In the genomic region with DNA sequence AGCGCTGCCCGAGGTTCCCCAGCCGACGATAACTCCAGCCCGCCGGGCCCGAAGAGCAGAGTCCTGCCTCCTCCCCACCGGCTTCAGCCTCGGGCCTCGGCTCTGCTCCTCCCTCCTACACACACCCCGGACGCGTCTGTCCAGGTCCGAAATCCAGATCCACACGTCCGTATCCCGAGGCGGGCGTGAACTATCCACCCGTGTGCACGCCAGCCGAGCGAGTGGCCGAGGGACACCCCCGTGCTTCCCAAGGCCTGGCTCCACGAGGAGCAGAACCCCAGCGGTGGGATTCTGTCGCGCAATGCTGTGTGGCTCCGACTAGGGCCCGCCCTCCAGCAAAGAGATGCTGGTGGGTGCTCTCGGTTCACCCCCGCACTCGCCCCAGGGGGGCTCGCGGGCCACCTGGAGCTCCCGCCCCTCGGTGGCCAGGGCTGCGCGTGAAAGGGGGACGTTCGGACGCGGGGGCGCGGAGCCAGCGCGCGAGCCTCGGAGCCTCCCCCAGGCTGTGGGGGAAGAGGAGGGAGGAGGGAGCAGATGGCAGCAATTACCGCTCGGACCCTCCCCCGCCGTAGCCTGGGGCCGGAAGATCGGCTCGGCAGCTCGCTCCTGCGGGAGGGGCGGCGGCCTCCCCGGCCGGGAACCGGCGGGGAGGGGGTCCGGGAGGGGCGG, we compare ENCODE assay signal across 9 cellular contexts. TPM values are rescaled to one million over a fixed set of nuclear protein-coding genes. Genes with fewer than 3 reads are reported as not detected.
DNase-seq lines count a peak whose midpoint lies in the region; ATAC-seq and TF ChIP-seq lines count a peak whose summit lies in the region.
"Had no signal": no experiment of that assay in that cellular context is flagged by ENCODE, and none has a peak within 500 bp of the region (broad histone marks: within the 10 kb centered on the region; RNA-seq: fewer than 3 reads in every experiment).

No MANE protein-coding gene starts in this region.

- H3K36me3 Mint-ChIP-seq in endothelial cell (ENCODE audit: low read depth, unreplicated experiment), result peaks cover 3% of the 10 kb centered on the region
- H3K36me3 Mint-ChIP-seq in naive thymus-derived CD8-positive, alpha-beta T cell, result no peaks in the 10 kb centered on the region

- DNase-seq in A673 (ENCODE audit: low spot score), result no peak
- DNase-seq in endothelial cell (ENCODE audit: low spot score), result no peak
- DNase-seq in naive thymus-derived CD8-positive, alpha-beta T cell, result no peak
- no peak for DNase-seq in ureter (ENCODE audit: low spot score)
- DNase-seq in ACHN, result no peak
- no peak for DNase-seq in kidney glomerular epithelial cell (lab: John Stamatoyannopoulos, UW)

- H3K27ac ChIP-seq in A673 (ENCODE audit: low read depth, low read length, poor library complexity, severe bottlenecking), result no peak overlapping the region
- no peak overlapping the region for H3K27ac ChIP-seq in HUES64 (ENCODE audit: low read depth, low read length)

- H3K4me1 Mint-ChIP-seq in endothelial cell (ENCODE audit: unreplicated experiment), result peaks cover 20% of the 10 kb centered on the region
- peaks cover 16 to 26% (median 23%) of the 10 kb centered on the region in 4 donors for H3K4me1 Mint-ChIP-seq in naive thymus-derived CD8-positive, alpha-beta T cell

- no peaks in the 10 kb centered on the region for H3K36me3 ChIP-seq in A673 (ENCODE audit: insufficient read depth, low read length, poor library complexity, severe bottlenecking)
- no peaks in the 10 kb centered on the region for H3K36me3 ChIP-seq in HUES64 (ENCODE audit: insufficient read depth, low read length)

- CTCF ChIA-PET in A673 (lab: Charles Lee), result no interaction called here

- no peak overlapping the region for H3K27ac Mint-ChIP-seq in endothelial cell (ENCODE audit: unreplicated experiment)
- H3K27ac Mint-ChIP-seq in naive thymus-derived CD8-positive, alpha-beta T cell, result no peak overlapping the region

- H3K4me3 Mint-ChIP-seq in endothelial cell (ENCODE audit: unreplicated experiment), result peak overlapping the region; percentile 15
- peak overlapping the region; percentile 18 to 72 (median 41) for H3K4me3 Mint-ChIP-seq in naive thymus-derived CD8-positive, alpha-beta T cell

- H3K9ac ChIP-seq in HUES64 (ENCODE audit: low read depth, low read length), result peak overlapping the region; percentile 70

- POLR2A ChIA-PET in A673 (lab: Charles Lee; ENCODE audit: low non-redundant PET), result no interaction called here
- POLR2A ChIA-PET in naive thymus-derived CD8-positive, alpha-beta T cell (lab: Charles Lee), result no interaction called here

- in situ Hi-C loops in ACHN (cut with HindIII; ENCODE audit: low pct_ligation_motif_present, low pct_unique_long_range_greater_than_20kb, low sequenced_read_pairs), result no loop called here

- no peaks in the 10 kb centered on the region for H3K9me3 ChIP-seq in A673 (ENCODE audit: low read depth, low read length, poor library complexity, severe bottlenecking)
- no peaks in the 10 kb centered on the region for H3K9me3 ChIP-seq in HUES64 (ENCODE audit: insufficient read depth, low read depth, low read length)

- H3K4me1 ChIP-seq in A673 (ENCODE audit: insufficient read depth, low read length, poor library complexity, severe bottlenecking) (peaks cover 32% of the 10 kb centered on the region), HUES64 (ENCODE audit: insufficient read depth, low read length) (peaks cover 57% of the 10 kb centered on the region)

- 3% methylated on average over 67 of the region's 67 CpGs for WGBS in HUES64

- no TSS peak for BruUV-seq in A673 (replicated peaks; lab: Mats Ljungman, UMichigan)

- no peaks in the 10 kb centered on the region for H3K9me3 Mint-ChIP-seq in endothelial cell (ENCODE audit: unreplicated experiment)
- H3K9me3 Mint-ChIP-seq in naive thymus-derived CD8-positive, alpha-beta T cell, result no peaks in the 10 kb centered on the region

- H3K27me3 Mint-ChIP-seq in endothelial cell (ENCODE audit: unreplicated experiment), result peaks cover 10% of the 10 kb centered on the region
- peaks cover 21 to 76% (median 40%) of the 10 kb centered on the region in 5 donors for H3K27me3 Mint-ChIP-seq in naive thymus-derived CD8-positive, alpha-beta T cell

- peak in 1 of 2 donors; percentile 52 for ATAC-seq in naive thymus-derived CD8-positive, alpha-beta T cell
- ATAC-seq in HG03045 (IDR thresholded peaks at IDR 0.05; ENCODE audit: unreplicated experiment), result no peak

- TF ChIP-seq CTCF in A673 (conservative IDR thresholded peaks at IDR 0.05; ENCODE audit: low read depth, low read length) (no peak), endothelial cell (IDR thresholded peaks at IDR 0.05; ENCODE audit: unreplicated experiment) (no peak)

- H3K27me3 ChIP-seq in A673 (replicated peaks; ENCODE audit: insufficient read depth, low read depth, low read length, poor library complexity) (no peaks in the 10 kb centered on the region), HUES64 (ENCODE audit: insufficient read depth, low read length) (peaks cover 55% of the 10 kb centered on the region)

- H3K4me3 ChIP-seq in A673 (ENCODE audit: low read depth, low read length, poor library complexity, severe bottlenecking) (peak overlapping the region; percentile 22), HUES64 (ENCODE audit: low read length) (peak overlapping the region; percentile 68)

- intact Hi-C loops in A673 (cut with micrococcal nuclease; ENCODE audit: unreplicated experiment), result no loop called here

RNA-seq across cellular contexts. Expression of gene ANKRD33, which starts 18.9 kb away (rescaled TPM):
- not detected in 2 replicates for total RNA-seq in A673 (2021)
- polyA plus RNA-seq in HUES64 (2013, experiment 1 of 2), result 0.15 TPM
- 0.13 TPM for polyA plus RNA-seq in HUES64 (2013, experiment 2 of 2)
- 0.31 TPM for total RNA-seq in endothelial cell (ENCODE audit: unreplicated experiment)
- not detected for total RNA-seq in naive thymus-derived CD8-positive, alpha-beta T cell
- polyA plus RNA-seq in naive thymus-derived CD8-positive, alpha-beta T cell, result not detected
- not detected for total RNA-seq in ureter
- total RNA-seq: myocyte had no signal

RNA-seq across cellular contexts. Expression of gene FIGNL2, which starts 20.4 kb away (rescaled TPM):
- total RNA-seq in A673 (2021) (0.21 and 0.33 TPM in 2 replicates), endothelial cell (ENCODE audit: unreplicated experiment) (42.0 TPM), ureter (0.91 TPM)
- 11.2 TPM for polyA plus RNA-seq in HUES64 (2013, experiment 1 of 2)
- 15.0 TPM for polyA plus RNA-seq in HUES64 (2013, experiment 2 of 2)
- 1 to 10 TPM; 2.8 to 3.2 TPM for total RNA-seq in naive thymus-derived CD8-positive, alpha-beta T cell
- polyA plus RNA-seq in naive thymus-derived CD8-positive, alpha-beta T cell, result under 1 TPM in 2 of 3 donors, not detected in 1; 0.08 to 0.21 TPM

RNA-seq across cellular contexts. Expression of gene ACVRL1, which starts 38.3 kb away (rescaled TPM):
- total RNA-seq in A673 (2021) (0.17 and 0.28 TPM in 2 replicates), endothelial cell (ENCODE audit: unreplicated experiment) (395 TPM), ureter (46.8 TPM)
- polyA plus RNA-seq in HUES64 (2013, experiment 1 of 2), result 0.30 TPM
- polyA plus RNA-seq in HUES64 (2013, experiment 2 of 2), result 1.3 TPM
- not detected for total RNA-seq in naive thymus-derived CD8-positive, alpha-beta T cell
- polyA plus RNA-seq in naive thymus-derived CD8-positive, alpha-beta T cell, result not detected

Comparison
In these comparisons a context has a peak if more than half of its experiments do, and no peak if none do; other contexts are left out.
1. RNA of gene FIGNL2, which starts 20.4 kb away (total RNA-seq): 42.0 TPM in endothelial cell (single experiment); 2.8 to 3.2 TPM in naive thymus-derived CD8-positive, alpha-beta T cell, 0.91 TPM in ureter (single experiment) and 0.21 to 0.33 TPM in A673; every median in the first group is over 10 times any median in the second.
2. RNA of gene ACVRL1, which starts 38.3 kb away (total RNA-seq): 395 TPM in endothelial cell (single experiment) and 46.8 TPM in ureter (single experiment); 0.17 to 0.28 TPM in A673 and not detected in naive thymus-derived CD8-positive, alpha-beta T cell; every median in the first group is over 10 times any median in the second.